23 cellular contexts compared by ENCODE assay signal in the genomic region with DNA sequence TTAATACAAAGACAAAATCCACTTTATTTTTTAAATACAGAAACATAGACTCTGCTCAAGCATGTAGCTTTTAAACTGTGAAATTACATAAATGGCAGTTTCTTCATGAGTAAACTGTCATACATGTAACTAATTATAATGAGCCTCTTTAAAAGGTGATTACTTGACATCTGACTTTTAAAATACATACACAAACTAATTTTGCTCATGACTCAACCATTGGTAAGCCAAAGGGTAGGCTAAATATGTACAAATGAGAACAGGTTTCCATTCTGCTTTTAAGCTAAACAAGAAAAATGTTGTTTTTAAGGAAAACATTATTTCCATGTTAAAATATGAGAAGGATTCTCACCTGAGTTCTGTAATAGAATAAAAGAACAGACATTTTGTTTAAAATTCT.
"Had no signal": no experiment of that assay in that cellular context is flagged by ENCODE, and none has a peak within 500 bp of the region (broad histone marks: within the 10 kb centered on the region; RNA-seq: fewer than 3 reads in every experiment).

No MANE protein-coding gene starts in this region.

- H3K4me3 ChIP-seq: breast epithelium, esophagus muscularis mucosa, heart right ventricle, left lung, lower lobe of right lung, spleen, suprapubic skin, tibial artery, upper lobe of right lung had no signal

- H3K9me3 ChIP-seq: breast epithelium, esophagus muscularis mucosa, left lung, lower lobe of right lung, spleen, suprapubic skin, tibial artery, upper lobe of right lung had no signal

- H3K27ac Mint-ChIP-seq: activated naive CD4-positive, alpha-beta T cell treated with anti-CD3 and anti-CD28 coated beads, Interleukin-2, amount 10 ng/mL, durations not matched to agents 7 days and 5 days; endodermal cell; T-helper 1 cell treated with Interleukin-12 subunit alpha and Interleukin-12 subunit beta and Interleukin-4 antibody, amounts not matched to agents 30 μg/mL and 1 μg/mL, for 36 hours had no signal

- DNase-seq: activated CD4-positive, alpha-beta memory T cell treated with anti-CD3 and anti-CD28 coated beads for 36 hours; activated CD4-positive, alpha-beta T cell treated with anti-CD3 and anti-CD28 coated beads, Interleukin-2, amount 10 ng/mL, durations not matched to agents 24 days and 14 days; activated CD4-positive, CD25-positive, alpha-beta regulatory T cell treated with anti-CD3 and anti-CD28 coated beads, Interleukin-2, amount 50 U/mL, for 72 hours; activated effector memory CD4-positive, alpha-beta T cell treated with anti-CD3 and anti-CD28 coated beads, Interleukin-2, amount 50 U/mL, for 16 hours; activated naive CD4-positive, alpha-beta T cell treated with anti-CD3 and anti-CD28 coated beads, Interleukin-2, amount 10 ng/mL, durations not matched to agents 7 days and 5 days; central memory CD4-positive, alpha-beta T cell; endodermal cell; heart right ventricle; left lung; lower lobe of right lung; mesendoderm; right cardiac atrium; spleen; SW 1271; T-helper 9 cell; tibial artery; upper lobe of right lung had no signal

- FAIRE-seq: TTC549 had no signal

- ATAC-seq: heart right ventricle, left lung, lower lobe of right lung, right cardiac atrium, upper lobe of right lung had no signal

- H3K4me3 Mint-ChIP-seq: activated CD4-positive, alpha-beta T cell treated with anti-CD3 and anti-CD28 coated beads, Interleukin-2, amount 10 ng/mL, durations not matched to agents 24 days and 14 days; activated naive CD4-positive, alpha-beta T cell treated with anti-CD3 and anti-CD28 coated beads, Interleukin-2, amount 10 ng/mL, durations not matched to agents 7 days and 5 days; endodermal cell; T-helper 1 cell treated with Interleukin-12 subunit alpha and Interleukin-12 subunit beta and Interleukin-4 antibody, amounts not matched to agents 30 μg/mL and 1 μg/mL, for 36 hours had no signal

- H3K27me3 Mint-ChIP-seq: activated CD4-positive, alpha-beta memory T cell treated with anti-CD3 and anti-CD28 coated beads for 36 hours; activated CD4-positive, alpha-beta T cell treated with anti-CD3 and anti-CD28 coated beads, Interleukin-2, amount 10 ng/mL, durations not matched to agents 24 days and 14 days; activated naive CD4-positive, alpha-beta T cell treated with anti-CD3 and anti-CD28 coated beads, Interleukin-2, amount 10 ng/mL, durations not matched to agents 7 days and 5 days; natural killer cell treated with Interleukin-12 subunit alpha and Interleukin-12 subunit beta and Interleukin-15 and Interleukin-18, amount 100 ng/mL, for 72 hours had no signal

- H3K9me3 Mint-ChIP-seq: activated CD4-positive, alpha-beta memory T cell treated with anti-CD3 and anti-CD28 coated beads for 36 hours; activated naive CD4-positive, alpha-beta T cell treated with anti-CD3 and anti-CD28 coated beads, Interleukin-2, amount 10 ng/mL, durations not matched to agents 7 days and 5 days; natural killer cell treated with Interleukin-12 subunit alpha and Interleukin-12 subunit beta and Interleukin-15 and Interleukin-18, amount 100 ng/mL, for 72 hours had no signal

- H3K36me3 ChIP-seq: breast epithelium, esophagus muscularis mucosa, heart right ventricle, left lung, lower lobe of right lung, spleen, suprapubic skin, tibial artery, upper lobe of right lung had no signal

- H3K27ac ChIP-seq: breast epithelium, esophagus muscularis mucosa, left lung, lower lobe of right lung, spleen, suprapubic skin, tibial artery, upper lobe of right lung had no signal

- H3K4me1 ChIP-seq: breast epithelium, upper lobe of right lung had no signal

- H3K27me3 ChIP-seq: breast epithelium, esophagus muscularis mucosa, heart right ventricle, left lung, spleen, suprapubic skin, tibial artery, upper lobe of right lung had no signal
